1 cellular context compared by ENCODE assay signal in the genomic region with DNA sequence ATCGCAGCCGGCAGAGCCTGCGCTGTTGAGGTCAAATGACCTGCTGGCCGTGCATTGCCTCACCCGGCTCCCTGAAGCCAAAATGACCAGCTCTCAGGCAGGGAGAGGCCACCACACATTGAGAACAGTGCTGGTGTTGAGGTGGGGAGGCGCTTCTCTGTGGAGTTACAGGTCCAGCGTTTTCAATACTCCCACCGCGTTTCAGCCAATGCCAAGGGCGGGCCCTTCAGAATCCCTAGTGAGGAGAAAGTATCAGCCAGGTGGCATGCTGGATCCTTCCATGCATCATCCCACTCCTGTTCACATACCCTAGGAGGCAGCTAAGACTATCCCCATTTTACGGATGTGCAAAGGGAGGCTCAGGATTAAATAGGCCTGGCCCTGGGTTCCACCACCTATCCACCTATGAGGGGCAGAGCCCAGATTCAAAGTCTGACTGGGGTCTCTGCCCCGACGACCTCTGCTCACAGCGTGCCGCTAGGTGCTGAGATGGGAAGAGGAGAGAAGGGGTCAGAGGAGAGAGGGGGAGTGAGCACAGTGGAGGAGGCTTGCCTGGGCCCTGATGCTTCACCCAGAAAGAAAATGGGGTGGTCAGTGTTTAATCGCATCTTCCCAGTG.
TF ChIP-seq lines count a peak whose summit lies in the region.

No MANE protein-coding gene starts in this region.

TF ChIP-seq in SK-N-SH, 30 proteins besides CTCF, POLR2A, EP300 and RAD21 (continued from another document):
- no peak for TF ChIP-seq POLR2AphosphoS5 (IDR thresholded peaks at IDR 0.05; ENCODE audit: low read depth, low read length)
- TF ChIP-seq FOSL2 (IDR thresholded peaks at IDR 0.05; ENCODE audit: borderline replicate concordance, low read depth): no peak
- TF ChIP-seq NRF1 (IDR thresholded peaks at IDR 0.05; ENCODE audit: low read depth, low read length): no peak
- no peak for TF ChIP-seq ELF1 (IDR thresholded peaks at IDR 0.05)
- TF ChIP-seq, protein P1, sequence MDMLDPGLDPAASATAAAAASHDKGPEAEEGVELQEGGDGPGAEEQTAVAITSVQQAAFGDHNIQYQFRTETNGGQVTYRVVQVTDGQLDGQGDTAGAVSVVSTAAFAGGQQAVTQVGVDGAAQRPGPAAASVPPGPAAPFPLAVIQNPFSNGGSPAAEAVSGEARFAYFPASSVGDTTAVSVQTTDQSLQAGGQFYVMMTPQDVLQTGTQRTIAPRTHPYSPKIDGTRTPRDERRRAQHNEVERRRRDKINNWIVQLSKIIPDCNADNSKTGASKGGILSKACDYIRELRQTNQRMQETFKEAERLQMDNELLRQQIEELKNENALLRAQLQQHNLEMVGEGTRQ (IDR thresholded peaks at IDR 0.05; ENCODE audit: borderline replicate concordance, low read depth, low read length): no peak
- no peak for TF ChIP-seq MEF2A (IDR thresholded peaks at IDR 0.05; ENCODE audit: borderline replicate concordance, low read depth)
- TF ChIP-seq, protein P2, sequence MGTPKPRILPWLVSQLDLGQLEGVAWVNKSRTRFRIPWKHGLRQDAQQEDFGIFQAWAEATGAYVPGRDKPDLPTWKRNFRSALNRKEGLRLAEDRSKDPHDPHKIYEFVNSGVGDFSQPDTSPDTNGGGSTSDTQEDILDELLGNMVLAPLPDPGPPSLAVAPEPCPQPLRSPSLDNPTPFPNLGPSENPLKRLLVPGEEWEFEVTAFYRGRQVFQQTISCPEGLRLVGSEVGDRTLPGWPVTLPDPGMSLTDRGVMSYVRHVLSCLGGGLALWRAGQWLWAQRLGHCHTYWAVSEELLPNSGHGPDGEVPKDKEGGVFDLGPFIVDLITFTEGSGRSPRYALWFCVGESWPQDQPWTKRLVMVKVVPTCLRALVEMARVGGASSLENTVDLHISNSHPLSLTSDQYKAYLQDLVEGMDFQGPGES (IDR thresholded peaks at IDR 0.05; ENCODE audit: low read depth, low read length): no peak
- TF ChIP-seq RXRA (IDR thresholded peaks at IDR 0.05; ENCODE audit: borderline replicate concordance, low read depth): no peak
TF ChIP-seq in SK-N-SH: peak in this region for 0.
